Comparison of ENCODE assay signal across 1 cellular context in the genomic region with DNA sequence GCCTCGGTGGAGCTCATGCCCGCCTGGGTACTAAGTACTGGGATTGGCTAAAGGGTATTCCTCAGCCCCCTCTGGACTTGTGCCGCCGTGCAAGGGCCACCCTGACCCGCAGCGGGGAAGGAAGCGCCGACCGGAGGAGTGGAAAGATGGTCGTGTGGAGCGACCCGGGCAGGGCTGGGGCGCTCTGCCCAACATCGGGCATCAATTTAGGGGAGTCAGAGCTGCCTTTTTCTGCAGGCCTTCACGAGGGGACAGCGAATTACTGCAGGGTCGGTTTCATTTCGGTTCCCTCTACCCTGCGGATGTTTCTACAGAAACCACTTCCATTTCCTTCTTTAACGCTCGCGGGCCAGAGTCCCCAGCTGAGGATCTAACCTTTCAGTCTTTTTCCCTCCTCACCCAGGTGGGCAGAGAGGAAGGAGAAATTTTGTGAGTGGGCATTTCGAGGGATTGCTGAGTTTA.
TF ChIP-seq lines count a peak whose summit lies in the region.

No MANE protein-coding gene starts in this region.

TF ChIP-seq in HepG2, 621 proteins besides CTCF, POLR2A, EP300 and RAD21 (continued from another document):
- TF ChIP-seq, protein P1, sequence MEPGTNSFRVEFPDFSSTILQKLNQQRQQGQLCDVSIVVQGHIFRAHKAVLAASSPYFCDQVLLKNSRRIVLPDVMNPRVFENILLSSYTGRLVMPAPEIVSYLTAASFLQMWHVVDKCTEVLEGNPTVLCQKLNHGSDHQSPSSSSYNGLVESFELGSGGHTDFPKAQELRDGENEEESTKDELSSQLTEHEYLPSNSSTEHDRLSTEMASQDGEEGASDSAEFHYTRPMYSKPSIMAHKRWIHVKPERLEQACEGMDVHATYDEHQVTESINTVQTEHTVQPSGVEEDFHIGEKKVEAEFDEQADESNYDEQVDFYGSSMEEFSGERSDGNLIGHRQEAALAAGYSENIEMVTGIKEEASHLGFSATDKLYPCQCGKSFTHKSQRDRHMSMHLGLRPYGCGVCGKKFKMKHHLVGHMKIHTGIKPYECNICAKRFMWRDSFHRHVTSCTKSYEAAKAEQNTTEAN (CRISPR knock-in tag; conservative IDR thresholded peaks at IDR 0.05) = 0 out of 2 replicates have a peak, but pooled peaks have one; percentile 6
- TF ChIP-seq, protein P2, sequence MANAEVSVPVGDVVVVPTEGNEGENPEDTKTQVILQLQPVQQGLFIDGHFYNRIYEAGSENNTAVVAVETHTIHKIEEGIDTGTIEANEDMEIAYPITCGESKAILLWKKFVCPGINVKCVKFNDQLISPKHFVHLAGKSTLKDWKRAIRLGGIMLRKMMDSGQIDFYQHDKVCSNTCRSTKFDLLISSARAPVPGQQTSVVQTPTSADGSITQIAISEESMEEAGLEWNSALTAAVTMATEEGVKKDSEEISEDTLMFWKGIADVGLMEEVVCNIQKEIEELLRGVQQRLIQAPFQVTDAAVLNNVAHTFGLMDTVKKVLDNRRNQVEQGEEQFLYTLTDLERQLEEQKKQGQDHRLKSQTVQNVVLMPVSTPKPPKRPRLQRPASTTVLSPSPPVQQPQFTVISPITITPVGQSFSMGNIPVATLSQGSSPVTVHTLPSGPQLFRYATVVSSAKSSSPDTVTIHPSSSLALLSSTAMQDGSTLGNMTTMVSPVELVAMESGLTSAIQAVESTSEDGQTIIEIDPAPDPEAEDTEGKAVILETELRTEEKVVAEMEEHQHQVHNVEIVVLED (CRISPR knock-in tag; IDR thresholded peaks at IDR 0.05; ENCODE audit: borderline replicate concordance) = no peak
- TF ChIP-seq, protein P3, sequence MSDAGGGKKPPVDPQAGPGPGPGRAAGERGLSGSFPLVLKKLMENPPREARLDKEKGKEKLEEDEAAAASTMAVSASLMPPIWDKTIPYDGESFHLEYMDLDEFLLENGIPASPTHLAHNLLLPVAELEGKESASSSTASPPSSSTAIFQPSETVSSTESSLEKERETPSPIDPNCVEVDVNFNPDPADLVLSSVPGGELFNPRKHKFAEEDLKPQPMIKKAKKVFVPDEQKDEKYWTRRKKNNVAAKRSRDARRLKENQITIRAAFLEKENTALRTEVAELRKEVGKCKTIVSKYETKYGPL (CRISPR knock-in tag; IDR thresholded peaks at IDR 0.05) = no peak; the same call in 1 of the 2 replicates
- TF ChIP-seq XBP1 (CRISPR knock-in tag; IDR thresholded peaks at IDR 0.05) = no peak
